ENCODE assay signal across 1 cellular context in the genomic region with DNA sequence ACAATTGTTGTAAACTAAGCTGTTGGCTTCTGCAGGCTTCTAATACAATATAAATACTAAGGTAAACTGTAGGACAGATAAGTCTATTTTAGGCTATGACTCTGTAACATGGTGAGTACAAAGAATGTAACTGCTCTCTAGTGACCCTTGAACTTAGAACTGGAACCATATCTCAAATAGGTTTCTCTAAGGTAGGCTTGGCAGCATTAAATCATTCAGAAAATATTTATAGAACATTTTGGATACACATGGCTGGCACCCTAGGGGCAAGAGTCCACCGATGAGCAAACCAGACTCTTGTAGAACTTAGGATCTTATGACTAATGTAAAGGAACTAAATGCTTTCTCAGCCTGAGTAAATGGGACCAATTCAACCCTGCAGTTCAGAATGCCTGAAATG.
TF ChIP-seq lines count a peak whose summit lies in the region.

No MANE protein-coding gene starts in this region.

TF ChIP-seq in HepG2, 621 proteins besides CTCF, POLR2A, EP300 and RAD21 (continued from another document and continues in another):
- TF ChIP-seq, protein P1, sequence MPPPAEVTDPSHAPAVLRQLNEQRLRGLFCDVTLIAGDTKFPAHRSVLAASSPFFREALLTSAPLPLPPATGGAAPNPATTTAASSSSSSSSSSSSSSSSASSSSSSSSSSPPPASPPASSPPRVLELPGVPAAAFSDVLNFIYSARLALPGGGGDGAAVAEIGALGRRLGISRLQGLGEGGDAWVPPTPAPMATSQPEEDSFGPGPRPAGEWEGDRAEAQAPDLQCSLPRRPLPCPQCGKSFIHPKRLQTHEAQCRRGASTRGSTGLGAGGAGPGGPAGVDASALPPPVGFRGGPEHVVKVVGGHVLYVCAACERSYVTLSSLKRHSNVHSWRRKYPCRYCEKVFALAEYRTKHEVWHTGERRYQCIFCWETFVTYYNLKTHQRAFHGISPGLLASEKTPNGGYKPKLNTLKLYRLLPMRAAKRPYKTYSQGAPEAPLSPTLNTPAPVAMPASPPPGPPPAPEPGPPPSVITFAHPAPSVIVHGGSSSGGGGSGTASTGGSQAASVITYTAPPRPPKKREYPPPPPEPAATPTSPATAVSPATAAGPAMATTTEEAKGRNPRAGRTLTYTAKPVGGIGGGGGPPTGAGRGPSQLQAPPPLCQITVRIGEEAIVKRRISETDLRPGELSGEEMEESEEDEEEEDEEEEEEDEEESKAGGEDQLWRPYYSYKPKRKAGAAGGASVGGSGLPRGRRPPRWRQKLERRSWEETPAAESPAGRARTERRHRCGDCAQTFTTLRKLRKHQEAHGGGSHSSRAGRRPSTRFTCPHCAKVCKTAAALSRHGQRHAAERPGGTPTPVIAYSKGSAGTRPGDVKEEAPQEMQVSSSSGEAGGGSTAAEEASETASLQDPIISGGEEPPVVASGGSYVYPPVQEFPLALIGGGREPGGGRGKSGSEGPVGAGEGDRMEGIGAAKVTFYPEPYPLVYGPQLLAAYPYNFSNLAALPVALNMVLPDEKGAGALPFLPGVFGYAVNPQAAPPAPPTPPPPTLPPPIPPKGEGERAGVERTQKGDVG (CRISPR knock-in tag; IDR thresholded peaks at IDR 0.05; ENCODE audit: borderline replicate concordance) = no peak
- no peak for TF ChIP-seq TCF7L2 (IDR thresholded peaks at IDR 0.05; ENCODE audit: low read depth, low read length)
- TF ChIP-seq JDP2 (CRISPR knock-in tag; IDR thresholded peaks at IDR 0.05; ENCODE audit: borderline replicate concordance) = no peak
- 0 out of 2 replicates have a peak, but pooled peaks have one; percentile 35 for TF ChIP-seq KAT8 (CRISPR knock-in tag; IDR thresholded peaks at IDR 0.05)
- TF ChIP-seq ZSCAN9 (CRISPR knock-in tag; IDR thresholded peaks at IDR 0.05; ENCODE audit: borderline replicate concordance) = no peak
- no peak for TF ChIP-seq CAMTA2 (CRISPR knock-in tag; IDR thresholded peaks at IDR 0.05; ENCODE audit: borderline replicate concordance)
- no peak for TF ChIP-seq TCF7 (IDR thresholded peaks at IDR 0.05; ENCODE audit: low read depth)
- no peak for TF ChIP-seq ZNF660 (CRISPR knock-in tag; IDR thresholded peaks at IDR 0.05; ENCODE audit: borderline replicate concordance, low read depth)
- no peak for TF ChIP-seq DPF2 (CRISPR knock-in tag; IDR thresholded peaks at IDR 0.05; ENCODE audit: borderline replicate concordance, low read depth)
- TF ChIP-seq ZNF737 (CRISPR knock-in tag; IDR thresholded peaks at IDR 0.05; ENCODE audit: borderline replicate concordance) = no peak
- TF ChIP-seq HDAC1 (CRISPR knock-in tag; IDR thresholded peaks at IDR 0.05) = peak; percentile 47; the same call in 1 of the 2 replicates
- TF ChIP-seq LCORL (IDR thresholded peaks at IDR 0.05) = no peak
- TF ChIP-seq LCORL (CRISPR knock-in tag; IDR thresholded peaks at IDR 0.05) = peak; percentile 65; the same call in 1 of the 2 replicates
- TF ChIP-seq ZBTB3 (CRISPR knock-in tag; IDR thresholded peaks at IDR 0.05; ENCODE audit: borderline replicate concordance, low read depth) = no peak
- TF ChIP-seq, protein P2, sequence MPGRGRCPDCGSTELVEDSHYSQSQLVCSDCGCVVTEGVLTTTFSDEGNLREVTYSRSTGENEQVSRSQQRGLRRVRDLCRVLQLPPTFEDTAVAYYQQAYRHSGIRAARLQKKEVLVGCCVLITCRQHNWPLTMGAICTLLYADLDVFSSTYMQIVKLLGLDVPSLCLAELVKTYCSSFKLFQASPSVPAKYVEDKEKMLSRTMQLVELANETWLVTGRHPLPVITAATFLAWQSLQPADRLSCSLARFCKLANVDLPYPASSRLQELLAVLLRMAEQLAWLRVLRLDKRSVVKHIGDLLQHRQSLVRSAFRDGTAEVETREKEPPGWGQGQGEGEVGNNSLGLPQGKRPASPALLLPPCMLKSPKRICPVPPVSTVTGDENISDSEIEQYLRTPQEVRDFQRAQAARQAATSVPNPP (CRISPR knock-in tag; IDR thresholded peaks at IDR 0.05) = no peak
- TF ChIP-seq SNAPC2 (CRISPR knock-in tag; IDR thresholded peaks at IDR 0.05) = no peak
- TF ChIP-seq ZFP1 (CRISPR knock-in tag; IDR thresholded peaks at IDR 0.05) = no peak
- TF ChIP-seq, protein P3, sequence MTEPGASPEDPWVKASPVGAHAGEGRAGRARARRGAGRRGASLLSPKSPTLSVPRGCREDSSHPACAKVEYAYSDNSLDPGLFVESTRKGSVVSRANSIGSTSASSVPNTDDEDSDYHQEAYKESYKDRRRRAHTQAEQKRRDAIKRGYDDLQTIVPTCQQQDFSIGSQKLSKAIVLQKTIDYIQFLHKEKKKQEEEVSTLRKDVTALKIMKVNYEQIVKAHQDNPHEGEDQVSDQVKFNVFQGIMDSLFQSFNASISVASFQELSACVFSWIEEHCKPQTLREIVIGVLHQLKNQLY (CRISPR knock-in tag; IDR thresholded peaks at IDR 0.05) = 0 out of 2 replicates have a peak, but pooled peaks have one; percentile 21
- no peak for TF ChIP-seq ZNF724P (CRISPR knock-in tag; IDR thresholded peaks at IDR 0.05; ENCODE audit: borderline replicate concordance)
- TF ChIP-seq, protein P4, sequence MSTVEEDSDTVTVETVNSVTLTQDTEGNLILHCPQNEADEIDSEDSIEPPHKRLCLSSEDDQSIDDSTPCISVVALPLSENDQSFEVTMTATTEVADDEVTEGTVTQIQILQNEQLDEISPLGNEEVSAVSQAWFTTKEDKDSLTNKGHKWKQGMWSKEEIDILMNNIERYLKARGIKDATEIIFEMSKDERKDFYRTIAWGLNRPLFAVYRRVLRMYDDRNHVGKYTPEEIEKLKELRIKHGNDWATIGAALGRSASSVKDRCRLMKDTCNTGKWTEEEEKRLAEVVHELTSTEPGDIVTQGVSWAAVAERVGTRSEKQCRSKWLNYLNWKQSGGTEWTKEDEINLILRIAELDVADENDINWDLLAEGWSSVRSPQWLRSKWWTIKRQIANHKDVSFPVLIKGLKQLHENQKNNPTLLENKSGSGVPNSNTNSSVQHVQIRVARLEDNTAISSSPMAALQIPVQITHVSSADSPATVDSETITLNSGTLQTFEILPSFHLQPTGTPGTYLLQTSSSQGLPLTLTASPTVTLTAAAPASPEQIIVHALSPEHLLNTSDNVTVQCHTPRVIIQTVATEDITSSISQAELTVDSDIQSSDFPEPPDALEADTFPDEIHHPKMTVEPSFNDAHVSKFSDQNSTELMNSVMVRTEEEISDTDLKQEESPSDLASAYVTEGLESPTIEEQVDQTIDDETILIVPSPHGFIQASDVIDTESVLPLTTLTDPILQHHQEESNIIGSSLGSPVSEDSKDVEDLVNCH (CRISPR knock-in tag; IDR thresholded peaks at IDR 0.05) = no peak
- no peak for TF ChIP-seq FOSL2 (CRISPR knock-in tag; IDR thresholded peaks at IDR 0.05)
- no peak for TF ChIP-seq KDM5A (IDR thresholded peaks at IDR 0.05; ENCODE audit: borderline replicate concordance, low read length)
- no peak for TF ChIP-seq ATF1 (CRISPR knock-in tag; IDR thresholded peaks at IDR 0.05)
- no peak for TF ChIP-seq E2F1 (CRISPR knock-in tag; IDR thresholded peaks at IDR 0.05)
- no peak for TF ChIP-seq ZBTB25 (CRISPR knock-in tag; IDR thresholded peaks at IDR 0.05)
- no peak for TF ChIP-seq EZH2 (conservative IDR thresholded peaks at IDR 0.05; ENCODE audit: low read depth, low read length)
- peak; percentile 67 for TF ChIP-seq FOXA3 (CRISPR knock-in tag; IDR thresholded peaks at IDR 0.05)
- TF ChIP-seq ZBTB34 (CRISPR knock-in tag; IDR thresholded peaks at IDR 0.05) = no peak
- TF ChIP-seq FIP1L1 (IDR thresholded peaks at IDR 0.05; ENCODE audit: borderline replicate concordance, insufficient read depth, low read depth, low read length) = no peak
- no peak for TF ChIP-seq JUNB (CRISPR knock-in tag; IDR thresholded peaks at IDR 0.05; ENCODE audit: borderline replicate concordance)
- TF ChIP-seq ZNF101 (CRISPR knock-in tag; IDR thresholded peaks at IDR 0.05; ENCODE audit: borderline replicate concordance, low read depth) = no peak
- no peak for TF ChIP-seq TP53 (CRISPR knock-in tag; conservative IDR thresholded peaks at IDR 0.05)
- TF ChIP-seq KLF9 (CRISPR knock-in tag; IDR thresholded peaks at IDR 0.05; ENCODE audit: low read depth) = no peak
- peak; percentile 44; the same call in 1 of the 2 replicates for TF ChIP-seq RARA (CRISPR knock-in tag; IDR thresholded peaks at IDR 0.05)
- no peak for TF ChIP-seq ZNF766 (CRISPR knock-in tag; IDR thresholded peaks at IDR 0.05; ENCODE audit: borderline replicate concordance)
- TF ChIP-seq NRL (CRISPR knock-in tag; IDR thresholded peaks at IDR 0.05; ENCODE audit: borderline replicate concordance) = no peak
- TF ChIP-seq RXRB (CRISPR knock-in tag; IDR thresholded peaks at IDR 0.05; ENCODE audit: borderline replicate concordance) = 0 out of 2 replicates have a peak, but pooled peaks have one; percentile 18
- no peak for TF ChIP-seq KDM6A (CRISPR knock-in tag; IDR thresholded peaks at IDR 0.05; ENCODE audit: low read depth)
- no peak for TF ChIP-seq ZNF232 (CRISPR knock-in tag; IDR thresholded peaks at IDR 0.05; ENCODE audit: borderline replicate concordance)
- TF ChIP-seq JARID2 (CRISPR knock-in tag; IDR thresholded peaks at IDR 0.05; ENCODE audit: insufficient replicate concordance) = no peak
- TF ChIP-seq ZNF468 (CRISPR knock-in tag; IDR thresholded peaks at IDR 0.05) = no peak
- TF ChIP-seq ELF4 (CRISPR knock-in tag; IDR thresholded peaks at IDR 0.05; ENCODE audit: borderline replicate concordance) = no peak
- no peak for TF ChIP-seq AFF4 (CRISPR knock-in tag; IDR thresholded peaks at IDR 0.05)
- TF ChIP-seq CENPBD1 (CRISPR knock-in tag; IDR thresholded peaks at IDR 0.05; ENCODE audit: borderline replicate concordance, low read depth) = no peak
- no peak for TF ChIP-seq TBP (CRISPR knock-in tag; IDR thresholded peaks at IDR 0.05)
- 0 out of 2 replicates have a peak, but pooled peaks have one; percentile 17 for TF ChIP-seq NR2F2 (IDR thresholded peaks at IDR 0.05; ENCODE audit: borderline replicate concordance, low read depth)
- TF ChIP-seq ETS1 (CRISPR knock-in tag; IDR thresholded peaks at IDR 0.05) = no peak
- no peak for TF ChIP-seq ZFP36 (IDR thresholded peaks at IDR 0.05; ENCODE audit: borderline replicate concordance, low read depth, low read length, partially characterized antibody)
- TF ChIP-seq PAF1 (CRISPR knock-in tag; IDR thresholded peaks at IDR 0.05) = no peak
